In genomic region chr1:86423473-86423872, GRCh38 we compare ENCODE assay signal across 19 cellular contexts. TPM values are rescaled to one million over a fixed set of nuclear protein-coding genes. Genes with fewer than 3 reads are reported as not detected.
"Had no signal": no experiment of that assay in that cellular context is flagged by ENCODE, and none has a peak within 500 bp of the region (broad histone marks: within the 10 kb centered on the region; RNA-seq: fewer than 3 reads in every experiment).

No MANE protein-coding gene starts in this region.

- ATAC-seq: effector memory CD8-positive, alpha-beta T cell; heart right ventricle; left lung; pancreas had no signal

- H3K27ac ChIP-seq: foreskin keratinocyte, heart right ventricle, left lung, neural progenitor cell, pancreas, tibial nerve had no signal

- H3K9ac ChIP-seq: neural progenitor cell had no signal

- H3K4me3 ChIP-seq: heart right ventricle, left lung, neural progenitor cell, pancreas, smooth muscle cell, tibial nerve had no signal

- H3K27ac Mint-ChIP-seq: activated naive CD4-positive, alpha-beta T cell treated with anti-CD3 and anti-CD28 coated beads, Interleukin-2, amount 50 U/mL, for 24 hours; brain; dendritic cell treated with granulocyte-macrophage colony-stimulating factor and Interleukin-4, amounts not matched to agents 40 ng/mL and 50 ng/mL, for 4 days; effector memory CD8-positive, alpha-beta T cell; neural progenitor cell; T-helper 1 cell treated with Interleukin-12 subunit alpha and Interleukin-12 subunit beta and Interleukin-4 antibody, amounts not matched to agents 30 μg/mL and 1 μg/mL, for 36 hours had no signal

- H3K27me3 ChIP-seq: foreskin keratinocyte, heart right ventricle, left lung, neural progenitor cell, pancreas, tibial nerve had no signal

- H3K9me3 ChIP-seq: heart right ventricle, left lung, pancreas, tibial nerve had no signal

- H3K4me1 ChIP-seq: left lung, neural progenitor cell, pancreas, tibial nerve had no signal

- DNase-seq: activated effector memory CD4-positive, alpha-beta T cell treated with Interleukin-2 at 50 U/mL for 16 hours; activated T-cell treated with anti-CD3 and anti-CD28 coated beads, Interleukin-2, amount 50 U/mL, for 1 hour; amygdala; cerebellar nuclear complex; effector memory CD8-positive, alpha-beta T cell; heart right ventricle; islet precursor cell; left lung; pancreas; retina had no signal

- H3K4me1 Mint-ChIP-seq: brain had no signal

- H3K36me3 ChIP-seq: heart right ventricle, left lung, neural progenitor cell, pancreas, tibial nerve had no signal

- H3K27me3 Mint-ChIP-seq: activated naive CD4-positive, alpha-beta T cell treated with anti-CD3 and anti-CD28 coated beads, Interleukin-2, amount 50 U/mL, for 24 hours; brain had no signal

- H3K9me3 Mint-ChIP-seq: activated naive CD4-positive, alpha-beta T cell treated with anti-CD3 and anti-CD28 coated beads, Interleukin-2, amount 50 U/mL, for 24 hours; brain; dendritic cell treated with granulocyte-macrophage colony-stimulating factor and Interleukin-4, amounts not matched to agents 40 ng/mL and 50 ng/mL, for 4 days; effector memory CD8-positive, alpha-beta T cell; neural progenitor cell; T-helper 1 cell treated with Interleukin-12 subunit alpha and Interleukin-12 subunit beta and Interleukin-4 antibody, amounts not matched to agents 30 μg/mL and 1 μg/mL, for 36 hours had no signal

- H2AFZ ChIP-seq: neural progenitor cell had no signal

- H3K36me3 Mint-ChIP-seq: activated naive CD4-positive, alpha-beta T cell treated with anti-CD3 and anti-CD28 coated beads, Interleukin-2, amount 50 U/mL, for 24 hours; brain; neural progenitor cell had no signal

- H3K4me3 Mint-ChIP-seq: activated naive CD4-positive, alpha-beta T cell treated with anti-CD3 and anti-CD28 coated beads, Interleukin-2, amount 50 U/mL, for 24 hours; brain; dendritic cell treated with granulocyte-macrophage colony-stimulating factor and Interleukin-4, amounts not matched to agents 40 ng/mL and 50 ng/mL, for 4 days; effector memory CD8-positive, alpha-beta T cell; neural progenitor cell; T-helper 1 cell treated with Interleukin-12 subunit alpha and Interleukin-12 subunit beta and Interleukin-4 antibody, amounts not matched to agents 30 μg/mL and 1 μg/mL, for 36 hours had no signal

- H3K4me2 ChIP-seq: neural progenitor cell, smooth muscle cell had no signal

RNA-seq across cellular contexts. Expression of gene CLCA2, which starts 0.5 kb away (rescaled TPM):
- total RNA-seq: epithelial cell of proximal tubule, tibial nerve had no signal
- polyA plus RNA-seq: pancreas had no signal

RNA-seq across cellular contexts. Expression of gene CLCA1, which starts 45.3 kb away (rescaled TPM):
- total RNA-seq: epithelial cell of proximal tubule, foreskin keratinocyte, heart right ventricle, left lung, smooth muscle cell, tibial nerve had no signal
- polyA plus RNA-seq: foreskin keratinocyte, heart right ventricle, smooth muscle cell had no signal
